Comparison of ENCODE assay signal across 24 cellular contexts in the genomic region with DNA sequence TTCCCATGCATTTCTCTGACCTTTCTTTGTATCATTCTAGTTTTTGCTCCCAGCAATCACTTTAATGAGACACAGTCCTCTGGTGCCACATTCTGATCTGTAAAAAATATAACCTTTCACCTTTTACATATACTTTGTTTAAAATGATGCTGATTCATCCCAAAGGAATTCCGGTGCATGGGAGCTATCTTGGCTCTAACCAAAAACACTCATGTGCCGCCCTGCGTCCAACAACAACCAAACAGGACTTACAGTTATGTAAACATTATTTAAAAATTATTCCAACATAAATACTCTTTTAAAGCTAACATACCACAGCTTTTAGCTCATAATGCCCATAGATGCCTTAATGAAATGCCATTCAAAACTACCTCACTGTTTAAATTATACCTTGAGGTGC. TPM values are rescaled to one million over a fixed set of nuclear protein-coding genes. Genes with fewer than 3 reads are reported as not detected.
"Had no signal": no experiment of that assay in that cellular context is flagged by ENCODE, and none has a peak within 500 bp of the region (broad histone marks: within the 10 kb centered on the region; RNA-seq: fewer than 3 reads in every experiment).

No MANE protein-coding gene starts in this region.

- DNase-seq: activated CD4-positive, alpha-beta T cell treated with anti-CD3 and anti-CD28 coated beads, Interleukin-2, amount 10 ng/mL, durations not matched to agents 24 days and 14 days; activated naive CD4-positive, alpha-beta T cell treated with anti-CD3 and anti-CD28 coated beads for 36 hours; activated T-cell treated with anti-CD3 and anti-CD28 coated beads for 4 hours; adrenal gland; central memory CD4-positive, alpha-beta T cell; gastrocnemius medialis; heart right ventricle; left lung; spleen; stimulated activated CD4-positive, alpha-beta T cell treated with anti-CD3 and anti-CD28 coated beads, Interleukin-1b, Interleukin-23, amount 100 ng/mL, for 48 hours; upper lobe of left lung had no signal

- H3K9me3 ChIP-seq: adrenal gland, esophagus muscularis mucosa, gastrocnemius medialis, heart right ventricle, left lung, upper lobe of left lung had no signal

- H3K36me3 ChIP-seq: adrenal gland, esophagus muscularis mucosa, gastrocnemius medialis, heart right ventricle, left lung, spleen, upper lobe of left lung had no signal

- H3K27me3 ChIP-seq: adrenal gland, esophagus muscularis mucosa, gastrocnemius medialis, heart right ventricle, left lung, spleen had no signal

- H3K4me1 ChIP-seq: adrenal gland, left lung, upper lobe of left lung had no signal

- H3K4me3 ChIP-seq: adrenal gland, esophagus muscularis mucosa, gastrocnemius medialis, heart right ventricle, left lung, spleen, upper lobe of left lung had no signal

- ATAC-seq: activated T-helper 17 cell treated with anti-CD3 and anti-CD28 coated beads, Interleukin-2, amount 50 U/mL, for 72 hours; gastrocnemius medialis; left lung; sciatic nerve; stimulated activated memory B cell treated with anti-CD40 and anti-IgM and Interleukin-4, amounts not matched to agents 10 μg/mL and 1 μg/mL and 100 μg/mL, for 72 hours; WTC11 had no signal

- H3K27ac ChIP-seq: adrenal gland, esophagus muscularis mucosa, gastrocnemius medialis, left lung, spleen, upper lobe of left lung had no signal

RNA-seq across cellular contexts. Expression of gene OPALIN, which starts 7.7 kb away (rescaled TPM):
- total RNA-seq: activated CD4-positive, alpha-beta T cell treated with anti-CD3 and anti-CD28 coated beads, Interleukin-2, amount 10 ng/mL, durations not matched to agents 24 days and 14 days; activated CD8-positive, alpha-beta memory T cell treated with anti-CD3 and anti-CD28 coated beads for 36 hours; activated naive CD4-positive, alpha-beta T cell treated with anti-CD3 and anti-CD28 coated beads for 36 hours; activated T-helper 17 cell treated with anti-CD3 and anti-CD28 coated beads, Interleukin-2, amount 50 U/mL, for 72 hours; adrenal gland; dermis microvascular lymphatic vessel endothelial cell; esophagus muscularis mucosa; gastrocnemius medialis; heart right ventricle; left lung; mesenteric fat pad; neural crest cell; osteocyte; pulmonary artery endothelial cell; sciatic nerve; spleen; subcutaneous adipose tissue; upper lobe of left lung had no signal
- polyA plus RNA-seq: adrenal gland, heart right ventricle, keratinocyte, spleen had no signal
